In the genomic region with DNA sequence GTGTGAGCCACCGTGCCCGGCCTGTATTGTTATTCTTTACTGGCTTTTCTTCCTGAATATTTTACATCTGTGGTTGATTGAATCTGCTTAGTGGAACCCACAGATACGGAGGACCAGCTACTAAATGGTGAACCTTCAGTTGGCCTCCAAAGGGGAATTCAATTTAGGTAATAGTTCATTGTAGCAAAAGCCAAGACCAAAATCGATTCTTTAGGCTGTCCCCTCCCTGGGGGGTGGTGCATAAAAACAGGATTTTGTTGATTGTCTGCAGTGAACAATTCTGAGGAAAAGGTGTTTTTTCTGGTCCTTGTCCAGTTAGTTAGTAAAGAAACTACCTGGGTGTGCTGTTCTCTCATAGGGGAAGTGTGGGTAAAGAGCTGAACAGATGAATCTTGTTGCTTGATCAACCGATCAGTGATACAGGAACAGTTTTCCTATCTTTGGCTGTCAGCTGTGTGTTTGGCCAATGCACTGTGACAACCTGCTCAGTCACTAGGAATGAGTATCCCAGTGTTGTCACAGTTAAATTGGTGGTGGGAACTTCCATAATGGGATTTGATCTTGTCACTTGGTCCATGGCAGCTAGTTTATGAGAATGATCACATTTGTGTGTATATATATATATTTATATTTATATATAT, we compare ENCODE assay signal across 12 cellular contexts. TPM values are rescaled to one million over a fixed set of nuclear protein-coding genes. Genes with fewer than 3 reads are reported as not detected.
"Had no signal": no experiment of that assay in that cellular context is flagged by ENCODE, and none has a peak within 500 bp of the region (broad histone marks: within the 10 kb centered on the region; RNA-seq: fewer than 3 reads in every experiment).

No MANE protein-coding gene starts in this region.

- FAIRE-seq: HTR-8/SVneo, K562 had no signal

- H3K9me3 ChIP-seq: HAP-1 had no signal

- H3K9me3 Mint-ChIP-seq: HFFc6 had no signal

- H3K27ac Mint-ChIP-seq: HFFc6 had no signal

- H3K4me1 ChIP-seq: HAP-1 had no signal

- ATAC-seq: HCT116, K562 had no signal

- H3K9ac ChIP-seq: GM23248 had no signal

- H2AFZ ChIP-seq: GM23248 had no signal

- H3K27ac ChIP-seq: GM23248 had no signal

- DNase-seq: GM23248, GOT3, H7, HFFc6, IMR-90, KG1 had no signal

- H3K4me3 Mint-ChIP-seq: HFFc6 had no signal

- H3K4me3 ChIP-seq: GM23248, HAP-1, K562 had no signal

- H3K36me3 ChIP-seq: HAP-1 had no signal

RNA-seq across cellular contexts. Expression of a gene that starts 19.5 kb away (rescaled TPM):
- total RNA-seq: GM23248, H4, H7, HFFc6, IMR-90, K562 had no signal
- polyA plus RNA-seq: GM23248, IMR-90, K562 had no signal

RNA-seq across cellular contexts. Expression of a gene that starts 27.5 kb away (rescaled TPM):
- total RNA-seq: GM23248, H4, H7, HFFc6, HT-29, IMR-90 had no signal
- polyA plus RNA-seq: GM23248, IMR-90, K562 had no signal

RNA-seq across cellular contexts. Expression of a gene that starts 43.9 kb away (rescaled TPM):
- total RNA-seq: GM23248, H4, H7, HFFc6, HT-29, IMR-90, K562 had no signal
- polyA plus RNA-seq: GM23248, IMR-90, K562 had no signal

RNA-seq across cellular contexts. Expression of a gene that starts 48.3 kb away (rescaled TPM):
- total RNA-seq: GM23248, HFFc6, HT-29, IMR-90, K562 had no signal
- polyA plus RNA-seq: GM23248, IMR-90, K562 had no signal
